Comparison of ENCODE assay signal across 8 cellular contexts in the genomic region with DNA sequence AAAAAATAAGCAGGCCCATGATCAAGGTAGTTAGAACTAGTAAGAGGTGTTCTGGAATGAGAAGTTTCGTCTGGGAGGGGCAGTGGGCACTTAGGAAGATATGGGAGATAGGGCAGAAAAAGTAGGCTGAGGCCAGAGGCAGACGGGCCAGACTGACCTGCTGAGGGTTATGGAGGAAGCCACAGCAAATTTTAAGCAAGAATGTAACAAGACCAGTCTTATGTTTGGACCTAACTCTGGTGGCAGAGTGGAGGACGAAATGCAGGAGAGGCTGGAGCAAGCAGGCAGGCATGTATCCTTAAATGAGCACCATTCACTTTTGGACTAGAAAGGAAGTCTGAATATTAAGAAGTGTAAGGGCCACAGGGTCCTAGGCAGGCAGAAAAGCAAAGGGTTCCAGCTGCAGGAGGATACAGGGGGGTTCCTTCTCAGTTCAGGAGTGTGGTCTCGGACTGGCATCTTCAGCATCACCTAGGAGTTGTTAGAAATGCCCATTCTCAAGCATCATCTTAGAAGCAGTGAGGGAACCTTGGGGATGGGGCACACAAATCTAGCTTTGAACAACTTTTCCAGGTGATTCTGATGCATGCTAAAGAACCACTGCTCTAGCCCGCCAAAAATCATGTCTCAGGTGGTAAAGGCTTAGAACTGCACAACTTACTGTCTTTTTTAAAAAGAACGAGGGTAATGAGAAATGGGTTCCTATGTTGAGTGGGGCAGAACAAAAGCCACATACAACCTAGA. TPM values are rescaled to one million over a fixed set of nuclear protein-coding genes. Genes with fewer than 3 reads are reported as not detected.
A peak's percentile ranks its signal among the peaks of the same experiment; 100 is the strongest.
DNase-seq lines count a peak whose midpoint lies in the region; ATAC-seq, FAIRE-seq and TF ChIP-seq lines count a peak whose summit lies in the region.

No MANE protein-coding gene starts in this region.

- H3K79me2 ChIP-seq in ACC112 (ENCODE audit: control insufficient read depth, insufficient read depth, low read length, unreplicated experiment): peaks cover 33% of the 10 kb centered on the region

- in situ Hi-C loops in IMR-90 (cut with MboI; ENCODE audit: low sequenced_read_pairs): no loop called here

- peak overlapping the region; percentile 52 for H3K4me2 ChIP-seq in IMR-90 (ENCODE audit: low read depth, low read length)

- peak overlapping the region; percentile 94 for H3K4ac ChIP-seq in IMR-90 (ENCODE audit: low read depth, low read length)

- peak overlapping the region; percentile 97 for H2AK5ac ChIP-seq in IMR-90 (ENCODE audit: low read depth, low read length)

- no peak for FAIRE-seq in HTR-8/SVneo (lab: Jason Lieb, UNC)

- no peak overlapping the region for H2AFZ ChIP-seq in ACC112 (ENCODE audit: low read length, unreplicated experiment)
- H2AFZ ChIP-seq in IMR-90 (replicated peaks; ENCODE audit: low read length, poor library complexity): peak overlapping the region; percentile 46

- H3K9me3 ChIP-seq in IMR-90 (ENCODE audit: control insufficient read depth, insufficient read depth, low read length) (no peaks in the 10 kb centered on the region), colonic mucosa (no peaks in the 10 kb centered on the region)

- H2AK9ac ChIP-seq in IMR-90 (replicated peaks; ENCODE audit: low read depth, low read length, poor library complexity): peak overlapping the region; percentile 90

- no peaks in the 10 kb centered on the region for H3K9me3 Mint-ChIP-seq in naive B cell

- peak overlapping the region in 5 of 6 donors; percentile 4 to 92 (median 70) for H3K27ac Mint-ChIP-seq in naive B cell

- H3K36me3 ChIP-seq in ACC112 (ENCODE audit: insufficient read depth, low read length) (no peaks in the 10 kb centered on the region), IMR-90 (ENCODE audit: control insufficient read depth, insufficient read depth, low read length) (no peaks in the 10 kb centered on the region), colonic mucosa (no peaks in the 10 kb centered on the region)

- H3K23ac ChIP-seq in IMR-90 (ENCODE audit: low read depth, low read length): peak overlapping the region; percentile 91

- H3K4me1 ChIP-seq in ACC112 (ENCODE audit: control insufficient read depth, insufficient read depth, low read length, unreplicated experiment): peaks cover 34% of the 10 kb centered on the region
- H3K4me1 ChIP-seq in IMR-90 (ENCODE audit: control insufficient read depth, insufficient read depth, low read length): peaks cover 9% of the 10 kb centered on the region
- H3K4me1 ChIP-seq in colonic mucosa: peaks cover 9% of the 10 kb centered on the region

- dilution Hi-C loops in IMR-90 (cut with HindIII; ENCODE audit: low sequenced_read_pairs, unreplicated experiment): no loop called here

- BruUV-seq in IMR-90 (replicated peaks; lab: Mats Ljungman, UMichigan): no TSS peak

- H3K4me1 Mint-ChIP-seq in naive B cell: peaks cover 10 to 15% (median 12%) of the 10 kb centered on the region in 3 donors

- ATAC-seq in IMR-90 (ENCODE audit: low read depth): no peak
- no peak for ATAC-seq in naive B cell (ENCODE audit: low read depth in 2 of 2)
- ATAC-seq in GM18858 (IDR thresholded peaks at IDR 0.05; ENCODE audit: unreplicated experiment): no peak

- H3K4me3 Mint-ChIP-seq in naive B cell: peak overlapping the region; percentile 22 to 98 (median 86)

- peak overlapping the region; percentile 92 for H2BK20ac ChIP-seq in IMR-90 (ENCODE audit: low read depth, low read length)

- peak overlapping the region; percentile 94 for H2BK120ac ChIP-seq in IMR-90 (ENCODE audit: low read depth, low read length)

- H4K5ac ChIP-seq in IMR-90 (ENCODE audit: low read depth, low read length): peak overlapping the region; percentile 91

- H3K27me3 ChIP-seq in ACC112 (ENCODE audit: insufficient read depth, low read length): no peaks in the 10 kb centered on the region
- H3K27me3 ChIP-seq in IMR-90 (ENCODE audit: control insufficient read depth, insufficient read depth, low read length): no peaks in the 10 kb centered on the region
- H3K27me3 ChIP-seq in colonic mucosa: no peaks in the 10 kb centered on the region

- TF ChIP-seq RAD21 in IMR-90 (IDR thresholded peaks at IDR 0.05; ENCODE audit: low read length): no peak

- peaks cover 8 to 22% of the 10 kb centered on the region in 2 experiments for H3K79me1 ChIP-seq in IMR-90 (ENCODE audit: low read depth in 1 of 2, low read length in 2 of 2)

- H3K56ac ChIP-seq in IMR-90 (ENCODE audit: extremely low read depth, insufficient read depth, low read length): peak overlapping the region; percentile 94

- H4K91ac ChIP-seq in IMR-90 (ENCODE audit: insufficient read depth, low read depth, low read length): peak overlapping the region; percentile 93

- 88% methylated on average over 2 of the region's 6 CpGs; no CpG with 5 or more reads in 1 of the 2 experiments for WGBS in IMR-90 (ENCODE audit: extremely low coverage in 2 of 2, insufficient read length in 1 of 2), 2 experiments

- H3K27me3 Mint-ChIP-seq in naive B cell: peaks cover 0 to 16% (median 0%) of the 10 kb centered on the region in 3 donors

- intact Hi-C loops in IMR-90 (cut with micrococcal nuclease) (no loop called here), colonic mucosa (cut with DNase I) (no loop called here)

- no peaks in the 10 kb centered on the region for H3K36me3 Mint-ChIP-seq in naive B cell

- TF ChIP-seq CTCF in IMR-90 (conservative IDR thresholded peaks at IDR 0.05; ENCODE audit: low read depth, low read length) (no peak), colonic mucosa (IDR thresholded peaks at IDR 0.05) (no peak)

- peak overlapping the region; percentile 95 for H3K4me3 ChIP-seq in ACC112 (ENCODE audit: low read depth, low read length)
- no peak overlapping the region for H3K4me3 ChIP-seq in IMR-90 (ENCODE audit: insufficient read depth, low read depth, low read length)
- H3K4me3 ChIP-seq in colonic mucosa: peak overlapping the region; percentile 98

- CTCF ChIA-PET in IMR-90 (lab: Yijun Ruan, JAX): no interaction called here

- peak overlapping the region; percentile 96 for H3K27ac ChIP-seq in ACC112 (ENCODE audit: low read depth, low read length)
- H3K27ac ChIP-seq in IMR-90 (ENCODE audit: insufficient read depth, low read length): peak overlapping the region; percentile 84
- H3K27ac ChIP-seq in colonic mucosa: peak overlapping the region; percentile 99

- H3K14ac ChIP-seq in IMR-90 (replicated peaks; ENCODE audit: low read depth, low read length): peak overlapping the region; percentile 94

- DNase-seq in IMR-90 (no peak), colonic mucosa (no peak), naive B cell (no peak), NCI-H446 treated with DMSO at 0.1 percent for 48 hours (lab: John Stamatoyannopoulos, UW) (no peak), DMS 273 treated with DMSO at 0.1 percent for 48 hours (lab: John Stamatoyannopoulos, UW) (no peak), HTR-8/SVneo (ENCODE audit: insufficient read length, low spot score) (no peak)

- H2BK5ac ChIP-seq in IMR-90 (ENCODE audit: low read depth, low read length, poor library complexity, severe bottlenecking): peak overlapping the region; percentile 77

- H3K9me1 ChIP-seq in IMR-90 (ENCODE audit: insufficient read depth, low read length): no peaks in the 10 kb centered on the region; the same call in 1 of the 2 replicates

- H3K18ac ChIP-seq in IMR-90 (ENCODE audit: low read depth, low read length): peak overlapping the region; percentile 58

- H4K20me1 ChIP-seq in IMR-90 (ENCODE audit: insufficient read depth, low read length): peaks cover 28% of the 10 kb centered on the region

- peak overlapping the region; percentile 96 for H2BK15ac ChIP-seq in IMR-90 (ENCODE audit: low read depth, low read length)

- peak overlapping the region; percentile 82 for H3K9ac ChIP-seq in IMR-90 (ENCODE audit: low read depth, low read length)
- H3K9ac ChIP-seq in colonic mucosa (ENCODE audit: low read depth in 2 of 2, low read length in 2 of 2): peak overlapping the region in 1 of 2 donors; percentile 60

- no peak for TF ChIP-seq POLR2A in IMR-90 (IDR thresholded peaks at IDR 0.05; ENCODE audit: low read depth, low read length)

- peak overlapping the region; percentile 72 to 93 for H4K8ac ChIP-seq in IMR-90 (ENCODE audit: low read depth in 2 of 2, low read length in 2 of 2)

- POLR2A ChIA-PET in IMR-90 (lab: Charles Lee; ENCODE audit: unreplicated experiment): no interaction called here

TF ChIP-seq in IMR-90, 13 proteins besides CTCF, POLR2A, EP300 and RAD21 (continues in another document):
- no peak for TF ChIP-seq SMC3 (IDR thresholded peaks at IDR 0.05; ENCODE audit: low read depth, low read length)
- no peak for TF ChIP-seq RCOR1 (IDR thresholded peaks at IDR 0.05; ENCODE audit: insufficient replicate concordance, low read length)
- no peak for TF ChIP-seq CEBPB (IDR thresholded peaks at IDR 0.05; ENCODE audit: low read depth, low read length)
- TF ChIP-seq MAZ (IDR thresholded peaks at IDR 0.05; ENCODE audit: borderline replicate concordance, low read depth, low read length): no peak
- TF ChIP-seq, protein P1, sequence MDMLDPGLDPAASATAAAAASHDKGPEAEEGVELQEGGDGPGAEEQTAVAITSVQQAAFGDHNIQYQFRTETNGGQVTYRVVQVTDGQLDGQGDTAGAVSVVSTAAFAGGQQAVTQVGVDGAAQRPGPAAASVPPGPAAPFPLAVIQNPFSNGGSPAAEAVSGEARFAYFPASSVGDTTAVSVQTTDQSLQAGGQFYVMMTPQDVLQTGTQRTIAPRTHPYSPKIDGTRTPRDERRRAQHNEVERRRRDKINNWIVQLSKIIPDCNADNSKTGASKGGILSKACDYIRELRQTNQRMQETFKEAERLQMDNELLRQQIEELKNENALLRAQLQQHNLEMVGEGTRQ (IDR thresholded peaks at IDR 0.05; ENCODE audit: low read depth, low read length): no peak

RNA-seq across cellular contexts. Expression of a gene that starts 1.7 kb away (rescaled TPM):
- total RNA-seq in IMR-90 (2012; rRNA removed) (221 and 383 TPM in 2 replicates), colonic mucosa (100 to 1,000 TPM; 247 to 437 TPM)
- polyA plus RNA-seq in IMR-90 (2012; rRNA removed) (258 and 269 TPM in 2 replicates), naive B cell (ENCODE audit: low read depth in 6 of 6) (10 to 100 TPM; 33.8 to 58.8 (median 39.3) TPM)
- 105 and 120 TPM in 2 replicates for polyA plus RNA-seq in IMR-90 (2012; cell fraction: cytosol; rRNA removed)
- polyA plus RNA-seq in IMR-90 (2012; cell fraction: nucleus; rRNA removed; ENCODE audit: low replicate concordance): 20.5 and 87.7 TPM in 2 replicates

RNA-seq across cellular contexts. Expression of a gene that starts 37.0 kb away (rescaled TPM):
- total RNA-seq in IMR-90 (2012; rRNA removed) (1.9 and 2.0 TPM in 2 replicates), colonic mucosa (under 1 TPM; 0.50 to 0.59 TPM)
- polyA plus RNA-seq in IMR-90 (2012; rRNA removed) (0.85 and 1.1 TPM in 2 replicates), naive B cell (ENCODE audit: low read depth in 6 of 6) (under 1 TPM in 1 of 6 donors, not detected in 5; 0.16 TPM)
- 0.78 and 1.1 TPM in 2 replicates for polyA plus RNA-seq in IMR-90 (2012; cell fraction: cytosol; rRNA removed)
- 0.57 and 1.1 TPM in 2 replicates for polyA plus RNA-seq in IMR-90 (2012; cell fraction: nucleus; rRNA removed; ENCODE audit: low replicate concordance)
